In the genomic region with DNA sequence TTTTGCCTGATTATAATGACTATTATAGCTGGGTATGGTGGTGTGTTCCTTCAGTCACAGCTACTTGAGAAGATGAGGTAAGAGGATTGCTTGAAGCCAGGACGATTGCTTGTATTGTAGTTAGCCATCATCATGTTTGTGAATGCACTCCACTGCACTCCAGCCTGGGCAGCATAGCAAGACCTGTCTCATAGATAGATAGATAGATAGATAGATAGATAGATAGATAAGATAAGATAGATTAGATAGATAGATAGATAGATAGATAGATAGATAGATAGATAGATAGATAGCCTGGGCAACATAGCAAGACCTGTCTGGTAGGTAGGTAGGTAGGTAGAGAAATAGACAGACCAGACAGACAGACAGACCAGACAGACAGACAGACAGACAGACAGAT, we compare ENCODE assay signal across 21 cellular contexts.
A peak's percentile ranks its signal among the peaks of the same experiment; 100 is the strongest.
DNase-seq lines count a peak whose midpoint lies in the region; ATAC-seq lines count a peak whose summit lies in the region.
"Had no signal": no experiment of that assay in that cellular context is flagged by ENCODE, and none has a peak within 500 bp of the region (broad histone marks: within the 10 kb centered on the region; RNA-seq: fewer than 3 reads in every experiment).

No MANE protein-coding gene starts in this region.

- no peaks in the 10 kb centered on the region for H3K4me1 ChIP-seq in CD4-positive, CD25-positive, alpha-beta regulatory T cell (ENCODE audit: control insufficient read depth, insufficient read depth, low read length, poor library complexity, severe bottlenecking)
- H3K4me1 ChIP-seq: A549 had no signal

- H3K36me3 ChIP-seq in CD4-positive, CD25-positive, alpha-beta regulatory T cell (ENCODE audit: control insufficient read depth, insufficient read depth, low read length): peaks cover 18% of the 10 kb centered on the region

- H3K9me3 ChIP-seq in CD4-positive, CD25-positive, alpha-beta regulatory T cell (ENCODE audit: control insufficient read depth in 2 of 2, low read length in 2 of 2): no peaks in the 10 kb centered on the region
- H3K9me3 ChIP-seq: A549 had no signal

- no peaks in the 10 kb centered on the region for H3K27me3 ChIP-seq in CD4-positive, CD25-positive, alpha-beta regulatory T cell (ENCODE audit: control insufficient read depth, insufficient read depth, low read length)

- H3K4me1 Mint-ChIP-seq in CD4-positive, CD25-positive, alpha-beta regulatory T cell: peaks cover 0 to 12% (median 2%) of the 10 kb centered on the region in 4 donors
- H3K4me1 Mint-ChIP-seq in activated T-helper 17 cell treated with anti-CD3 and anti-CD28 coated beads, Interleukin-2, amount 50 U/mL, for 72 hours: peaks cover 17% of the 10 kb centered on the region
- peaks cover 7% of the 10 kb centered on the region for H3K4me1 Mint-ChIP-seq in memory B cell
- H3K4me1 Mint-ChIP-seq in stimulated activated memory B cell treated with anti-CD40 and anti-IgM and Interleukin-4, amounts not matched to agents 10 μg/mL and 1 μg/mL and 100 μg/mL, for 72 hours: peaks cover 11% of the 10 kb centered on the region
- H3K4me1 Mint-ChIP-seq in activated CD8-positive, alpha-beta memory T cell treated with anti-CD3 and anti-CD28 coated beads, Interleukin-2, amount 10 ng/mL, durations not matched to agents 7 days and 5 days: no peaks in the 10 kb centered on the region

- H3K27me3 Mint-ChIP-seq in CD4-positive, CD25-positive, alpha-beta regulatory T cell: no peaks in the 10 kb centered on the region
- H3K27me3 Mint-ChIP-seq in activated T-helper 17 cell treated with anti-CD3 and anti-CD28 coated beads, Interleukin-2, amount 50 U/mL, for 72 hours: no peaks in the 10 kb centered on the region
- H3K27me3 Mint-ChIP-seq in memory B cell: no peaks in the 10 kb centered on the region
- no peaks in the 10 kb centered on the region for H3K27me3 Mint-ChIP-seq in stimulated activated memory B cell treated with anti-CD40 and anti-IgM and Interleukin-4, amounts not matched to agents 10 μg/mL and 1 μg/mL and 100 μg/mL, for 72 hours
- no peaks in the 10 kb centered on the region for H3K27me3 Mint-ChIP-seq in activated CD8-positive, alpha-beta memory T cell treated with anti-CD3 and anti-CD28 coated beads, Interleukin-2, amount 10 ng/mL, durations not matched to agents 7 days and 5 days

- no peak for DNase-seq in CD4-positive, CD25-positive, alpha-beta regulatory T cell
- DNase-seq in memory B cell (ENCODE audit: low spot score in 2 of 2) (no peak), NCI-H774 (lab: John Stamatoyannopoulos, UW) (no peak)
- DNase-seq in stimulated activated CD4-positive, alpha-beta T cell treated with anti-CD3 and anti-CD28 coated beads, Interleukin-1b, Interleukin-23, amount 100 ng/mL, for 48 hours: no peak
- DNase-seq in activated CD8-positive, alpha-beta memory T cell treated with anti-CD3 and anti-CD28 coated beads, Interleukin-2, amount 10 ng/mL, durations not matched to agents 7 days and 5 days: no peak
- DNase-seq: 8988T; ACHN; AML-193; C1 segment of cervical spinal cord; CD8-positive, alpha-beta T cell; DMS153; DMS79; EL; GDM1; GM23248; H7; HCEC 1CT had no signal

- no peak overlapping the region for H3K4me3 Mint-ChIP-seq in CD4-positive, CD25-positive, alpha-beta regulatory T cell
- no peak overlapping the region for H3K4me3 Mint-ChIP-seq in activated T-helper 17 cell treated with anti-CD3 and anti-CD28 coated beads, Interleukin-2, amount 50 U/mL, for 72 hours
- no peak overlapping the region for H3K4me3 Mint-ChIP-seq in memory B cell
- H3K4me3 Mint-ChIP-seq in stimulated activated memory B cell treated with anti-CD40 and anti-IgM and Interleukin-4, amounts not matched to agents 10 μg/mL and 1 μg/mL and 100 μg/mL, for 72 hours: no peak overlapping the region
- H3K4me3 Mint-ChIP-seq in activated CD8-positive, alpha-beta memory T cell treated with anti-CD3 and anti-CD28 coated beads, Interleukin-2, amount 10 ng/mL, durations not matched to agents 7 days and 5 days: no peak overlapping the region
- H3K4me3 Mint-ChIP-seq: CD8-positive, alpha-beta T cell had no signal

- no peak for ATAC-seq in CD4-positive, CD25-positive, alpha-beta regulatory T cell (ENCODE audit: low read depth in 2 of 2)
- ATAC-seq in activated T-helper 17 cell treated with anti-CD3 and anti-CD28 coated beads, Interleukin-2, amount 50 U/mL, for 72 hours (replicated peaks): no peak
- ATAC-seq in memory B cell (ENCODE audit: low read depth): no peak
- no peak for ATAC-seq in stimulated activated memory B cell treated with anti-CD40 and anti-IgM and Interleukin-4, amounts not matched to agents 10 μg/mL and 1 μg/mL and 100 μg/mL, for 72 hours
- no peak for ATAC-seq in activated CD8-positive, alpha-beta memory T cell treated with anti-CD3 and anti-CD28 coated beads, Interleukin-2, amount 10 ng/mL, durations not matched to agents 7 days and 5 days
- ATAC-seq: A549; CD8-positive, alpha-beta T cell; GM12878 had no signal

- no peaks in the 10 kb centered on the region for H3K9me3 Mint-ChIP-seq in CD4-positive, CD25-positive, alpha-beta regulatory T cell
- no peaks in the 10 kb centered on the region for H3K9me3 Mint-ChIP-seq in activated T-helper 17 cell treated with anti-CD3 and anti-CD28 coated beads, Interleukin-2, amount 50 U/mL, for 72 hours
- H3K9me3 Mint-ChIP-seq in memory B cell: no peaks in the 10 kb centered on the region
- no peaks in the 10 kb centered on the region for H3K9me3 Mint-ChIP-seq in stimulated activated memory B cell treated with anti-CD40 and anti-IgM and Interleukin-4, amounts not matched to agents 10 μg/mL and 1 μg/mL and 100 μg/mL, for 72 hours
- no peaks in the 10 kb centered on the region for H3K9me3 Mint-ChIP-seq in activated CD8-positive, alpha-beta memory T cell treated with anti-CD3 and anti-CD28 coated beads, Interleukin-2, amount 10 ng/mL, durations not matched to agents 7 days and 5 days (ENCODE audit: low read depth)
- H3K9me3 Mint-ChIP-seq: CD8-positive, alpha-beta T cell had no signal

- H3K27ac Mint-ChIP-seq in CD4-positive, CD25-positive, alpha-beta regulatory T cell: peak overlapping the region in 2 of 3 donors; percentile 1 to 74
- H3K27ac Mint-ChIP-seq in activated T-helper 17 cell treated with anti-CD3 and anti-CD28 coated beads, Interleukin-2, amount 50 U/mL, for 72 hours: peak overlapping the region; percentile 42
- H3K27ac Mint-ChIP-seq in memory B cell: peak overlapping the region; percentile 78
- peak overlapping the region; percentile 79 for H3K27ac Mint-ChIP-seq in stimulated activated memory B cell treated with anti-CD40 and anti-IgM and Interleukin-4, amounts not matched to agents 10 μg/mL and 1 μg/mL and 100 μg/mL, for 72 hours
- H3K27ac Mint-ChIP-seq in activated CD8-positive, alpha-beta memory T cell treated with anti-CD3 and anti-CD28 coated beads, Interleukin-2, amount 10 ng/mL, durations not matched to agents 7 days and 5 days: no peak overlapping the region
- H3K27ac Mint-ChIP-seq: CD8-positive, alpha-beta T cell had no signal

- no peak overlapping the region for H3K27ac ChIP-seq in CD4-positive, CD25-positive, alpha-beta regulatory T cell (ENCODE audit: insufficient read depth, low read length, poor library complexity, severe bottlenecking)
- H3K27ac ChIP-seq: A549, GM23248 had no signal

- H3K4me3 ChIP-seq in CD4-positive, CD25-positive, alpha-beta regulatory T cell (ENCODE audit: low read depth, low read length): no peak overlapping the region
- H3K4me3 ChIP-seq: A549, GM12878, GM23248 had no signal

- CTCF ChIA-PET in activated CD8-positive, alpha-beta memory T cell treated with anti-CD3 and anti-CD28 coated beads, Interleukin-2, amount 10 ng/mL, durations not matched to agents 7 days and 5 days (lab: Charles Lee): no interaction called here

- peaks cover 50% of the 10 kb centered on the region for H3K36me3 Mint-ChIP-seq in CD4-positive, CD25-positive, alpha-beta regulatory T cell
- H3K36me3 Mint-ChIP-seq in activated T-helper 17 cell treated with anti-CD3 and anti-CD28 coated beads, Interleukin-2, amount 50 U/mL, for 72 hours (ENCODE audit: low read depth): peaks cover 76% of the 10 kb centered on the region
- H3K36me3 Mint-ChIP-seq in memory B cell: peaks cover 47% of the 10 kb centered on the region
- peaks cover 60% of the 10 kb centered on the region for H3K36me3 Mint-ChIP-seq in stimulated activated memory B cell treated with anti-CD40 and anti-IgM and Interleukin-4, amounts not matched to agents 10 μg/mL and 1 μg/mL and 100 μg/mL, for 72 hours
- H3K36me3 Mint-ChIP-seq in activated CD8-positive, alpha-beta memory T cell treated with anti-CD3 and anti-CD28 coated beads, Interleukin-2, amount 10 ng/mL, durations not matched to agents 7 days and 5 days: peaks cover 3% of the 10 kb centered on the region
